Comparison of ENCODE assay signal across 8 cellular contexts in the genomic region with DNA sequence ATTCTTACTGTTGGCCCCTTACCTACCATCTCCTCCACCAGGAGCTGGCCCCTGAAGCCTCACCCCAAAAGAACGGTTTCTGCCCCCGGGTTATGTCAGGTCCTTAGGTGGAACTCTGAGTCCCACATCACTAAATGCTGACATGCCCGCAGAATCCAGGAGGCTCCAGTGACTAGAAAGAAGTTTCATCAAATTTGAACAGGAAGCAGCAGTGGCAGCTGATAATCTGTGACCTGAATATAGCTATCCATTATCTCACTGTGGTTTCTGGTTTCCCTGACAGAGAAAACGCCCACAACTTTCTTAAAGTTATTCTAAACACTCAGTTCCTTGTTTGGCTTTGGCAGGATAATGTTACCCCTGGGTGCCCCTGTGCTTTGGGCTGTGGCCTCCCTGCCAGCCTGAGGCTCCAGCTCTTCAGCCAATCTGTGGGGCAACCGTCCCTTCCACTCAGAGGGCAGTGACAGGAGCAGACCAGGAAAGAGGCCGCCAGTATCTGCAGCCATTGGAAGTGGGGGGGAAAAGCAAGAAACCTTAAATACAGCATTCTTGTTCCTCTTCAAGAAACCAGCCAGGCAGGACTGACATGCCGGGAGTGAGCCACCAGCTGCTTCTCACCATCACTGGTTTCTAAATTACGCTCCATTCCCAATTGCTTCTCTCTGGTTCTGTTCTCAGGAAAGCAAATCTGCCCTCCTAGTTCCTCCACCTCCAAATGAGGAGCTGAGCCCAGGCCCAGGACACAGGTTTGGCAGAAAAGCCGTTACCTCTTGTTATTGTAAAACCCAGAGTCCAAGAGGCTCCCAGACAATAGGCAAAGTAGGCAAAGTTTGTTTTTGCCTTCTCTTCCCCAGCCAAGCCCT. TPM values are rescaled to one million over a fixed set of nuclear protein-coding genes. Genes with fewer than 3 reads are reported as not detected.
DNase-seq lines count a peak whose midpoint lies in the region; ATAC-seq and TF ChIP-seq lines count a peak whose summit lies in the region.

No MANE protein-coding gene starts in this region.

- H3K36me3 ChIP-seq in CD8-positive, alpha-beta T cell (ENCODE audit: insufficient read depth, low read length), result no peaks in the 10 kb centered on the region

- no peaks in the 10 kb centered on the region for H3K9me3 ChIP-seq in CD8-positive, alpha-beta T cell (ENCODE audit: low read length)

- H3K9me3 Mint-ChIP-seq in CD8-positive, alpha-beta T cell, result no peaks in the 10 kb centered on the region

- H3K27ac ChIP-seq in CD8-positive, alpha-beta T cell (ENCODE audit: low read depth, low read length), result no peak overlapping the region

- TF ChIP-seq CTCF in CD8-positive, alpha-beta T cell (IDR thresholded peaks at IDR 0.05), result no peak
- TF ChIP-seq CTCF in WI38 (IDR thresholded peaks at IDR 0.05; ENCODE audit: low read depth, low read length) (no peak), foreskin fibroblast (IDR thresholded peaks at IDR 0.05; ENCODE audit: low read depth, low read length) (no peak)

- peaks cover 43% of the 10 kb centered on the region for H3K4me1 Mint-ChIP-seq in CD8-positive, alpha-beta T cell (ENCODE audit: low read depth)

- H3K4me3 Mint-ChIP-seq in CD8-positive, alpha-beta T cell, result peak overlapping the region; percentile 64

- peaks cover 27% of the 10 kb centered on the region for H3K4me1 ChIP-seq in CD8-positive, alpha-beta T cell (ENCODE audit: insufficient read depth, low read length)

- DNase-seq in CD8-positive, alpha-beta T cell, result peak in 4 of 7 experiments; percentile 12 to 42 (median 26)
- DNase-seq in HUDEP-2 (lab: John Stamatoyannopoulos, UW; ENCODE audit: unreplicated experiment in 76 of 76) (peak in 72 of 76 experiments; percentile 6 to 86 (median 52)), foreskin fibroblast (peak; percentile 29 to 65), renal cortical epithelial cell (ENCODE audit: low read depth) (peak; percentile 72), NCI-H1092 (lab: John Stamatoyannopoulos, UW) (no peak), NCI-H2196 treated with DMSO at 0.1 percent for 48 hours (lab: John Stamatoyannopoulos, UW; ENCODE audit: unreplicated experiment) (no peak)

- intact Hi-C loops in CD8-positive, alpha-beta T cell (cut with DNase I, micrococcal nuclease), result loop anchor here (1.0 to 5.0 kb wide), 5 partner anchors 36 to 124 kb away; a partner anchor contains a TSS

- H3K27me3 Mint-ChIP-seq in CD8-positive, alpha-beta T cell (ENCODE audit: low read depth), result no peaks in the 10 kb centered on the region

- H3K27me3 ChIP-seq in CD8-positive, alpha-beta T cell (ENCODE audit: insufficient read depth, low read length), result no peaks in the 10 kb centered on the region

- H3K4me3 ChIP-seq in CD8-positive, alpha-beta T cell (ENCODE audit: low read depth, low read length), result peak overlapping the region; percentile 26
- peak overlapping the region; percentile 18; the same call in 1 of the 2 replicates for H3K4me3 ChIP-seq in WI38 (ENCODE audit: low read depth, low read length)
- no peak overlapping the region for H3K4me3 ChIP-seq in foreskin fibroblast (ENCODE audit: low read depth in 1 of 2, low read length in 2 of 2)

- POLR2A ChIA-PET in CD8-positive, alpha-beta T cell (lab: Charles Lee), result interaction anchor here (0.7 to 1.9 kb wide), 4 partner anchors 18 to 120 kb away, joined by 3 to 6 read pairs (median 4); no protein-coding TSS in a partner anchor

- H3K27ac Mint-ChIP-seq in CD8-positive, alpha-beta T cell, result peak overlapping the region; percentile 86

- peak; percentile 80 for ATAC-seq in CD8-positive, alpha-beta T cell
- ATAC-seq in GM19452 (IDR thresholded peaks at IDR 0.05; ENCODE audit: unreplicated experiment), result peak; percentile 61

- no peaks in the 10 kb centered on the region for H3K36me3 Mint-ChIP-seq in CD8-positive, alpha-beta T cell

- CTCF ChIA-PET in CD8-positive, alpha-beta T cell (lab: Charles Lee), result interaction anchor here (0.7 to 3.3 kb wide), 26 partner anchors 13 to 124 kb away, joined by 3 to 19 read pairs (median 4); no protein-coding TSS in a partner anchor

RNA-seq across cellular contexts. Expression of a gene that starts 41.2 kb away (rescaled TPM):
- total RNA-seq in CD8-positive, alpha-beta T cell, result 1 to 10 TPM; 6.6 to 9.4 TPM
- total RNA-seq in renal cortical epithelial cell, result 258 and 313 TPM in 2 replicates

RNA-seq across cellular contexts. Expression of a gene that starts 45.8 kb away (rescaled TPM):
- total RNA-seq in CD8-positive, alpha-beta T cell, result under 1 TPM in 1 of 2 experiments, not detected in 1; 0.11 TPM
- total RNA-seq in renal cortical epithelial cell, result 238 and 1,509 TPM in 2 replicates

Comparison
In these comparisons a context has a peak if more than half of its experiments do, and no peak if none do; other contexts are left out.
1. DNase-seq: peak in CD8-positive, alpha-beta T cell (4 of 7), HUDEP-2 (72 of 76), foreskin fibroblast (2 of 2) and renal cortical epithelial cell (single experiment); none in NCI-H1092 (single experiment) and NCI-H2196 treated with DMSO at 0.1 percent for 48 hours (single experiment).
2. H3K4me3 ChIP-seq: peak in CD8-positive, alpha-beta T cell (single experiment) and WI38 (single experiment); none in foreskin fibroblast (0 of 2).
3. RNA of a gene that starts 41.2 kb away (total RNA-seq): 258 to 313 TPM in renal cortical epithelial cell; 6.6 to 9.4 TPM in CD8-positive, alpha-beta T cell; every median in the first group is over 10 times any median in the second.
4. RNA of a gene that starts 45.8 kb away (total RNA-seq): 238 to 1,509 TPM in renal cortical epithelial cell; 0.11 TPM in CD8-positive, alpha-beta T cell; every median in the first group is over 100 times any median in the second.